1 cellular context compared by ENCODE assay signal in genomic region chr13:110266983-110267382, GRCh38.
TF ChIP-seq lines count a peak whose summit lies in the region.

No MANE protein-coding gene starts in this region.

TF ChIP-seq in WTC11, 78 proteins besides CTCF, POLR2A, EP300 and RAD21:
- no peak for TF ChIP-seq SOX15 (CRISPR knock-in tag; IDR thresholded peaks at IDR 0.05)
- no peak for TF ChIP-seq CBFB (CRISPR knock-in tag; IDR thresholded peaks at IDR 0.05; ENCODE audit: low read depth)
- no peak for TF ChIP-seq NFATC4 (CRISPR knock-in tag; IDR thresholded peaks at IDR 0.05)
- 0 out of 2 replicates have a peak, but pooled peaks have one; percentile 38 for TF ChIP-seq FOXP4 (CRISPR knock-in tag; IDR thresholded peaks at IDR 0.05)
- TF ChIP-seq ZNF219 (CRISPR knock-in tag; IDR thresholded peaks at IDR 0.05; ENCODE audit: borderline replicate concordance) = peak; percentile 25; the same call in 1 of the 2 replicates
- no peak for TF ChIP-seq TEAD4 (CRISPR knock-in tag; IDR thresholded peaks at IDR 0.05)
- TF ChIP-seq ZNF281 (CRISPR knock-in tag; IDR thresholded peaks at IDR 0.05) = no peak; the same call in 1 of the 2 replicates
- 0 out of 2 replicates have a peak, but pooled peaks have one; percentile 10 for TF ChIP-seq SMAD4 (CRISPR knock-in tag; IDR thresholded peaks at IDR 0.05)
- peak; percentile 95 for TF ChIP-seq ETV6 (CRISPR knock-in tag; IDR thresholded peaks at IDR 0.05)
- TF ChIP-seq STAT6 (CRISPR knock-in tag; conservative IDR thresholded peaks at IDR 0.05; ENCODE audit: low read depth) = no peak
- no peak for TF ChIP-seq RELA (CRISPR knock-in tag; IDR thresholded peaks at IDR 0.05; ENCODE audit: borderline replicate concordance)
- TF ChIP-seq JAZF1 (CRISPR knock-in tag; IDR thresholded peaks at IDR 0.05) = no peak
- no peak for TF ChIP-seq KAT7 (CRISPR knock-in tag; IDR thresholded peaks at IDR 0.05; ENCODE audit: borderline replicate concordance)
- peak; percentile 72; the same call in 1 of the 2 replicates for TF ChIP-seq TEAD1 (CRISPR knock-in tag; IDR thresholded peaks at IDR 0.05)
- TF ChIP-seq SP1 (CRISPR knock-in tag; conservative IDR thresholded peaks at IDR 0.05) = 0 out of 2 replicates have a peak, but pooled peaks have one; percentile 28
- TF ChIP-seq ZNF423 (CRISPR knock-in tag; IDR thresholded peaks at IDR 0.05) = peak; percentile 67
- 0 out of 2 replicates have a peak, but pooled peaks have one; percentile 46 for TF ChIP-seq ZBTB21 (CRISPR knock-in tag; IDR thresholded peaks at IDR 0.05; ENCODE audit: borderline replicate concordance)
TF ChIP-seq in WTC11: peak in this region for 8.
